ENCODE assay signal across 22 cellular contexts in genomic region chr21:42568377-42568776, GRCh38. TPM values are rescaled to one million over a fixed set of nuclear protein-coding genes. Genes with fewer than 3 reads are reported as not detected.
DNase-seq lines count a peak whose midpoint lies in the region; ATAC-seq and TF ChIP-seq lines count a peak whose summit lies in the region.
"Had no signal": no experiment of that assay in that cellular context is flagged by ENCODE, and none has a peak within 500 bp of the region (broad histone marks: within the 10 kb centered on the region; RNA-seq: fewer than 3 reads in every experiment).

No MANE protein-coding gene starts in this region.

- POLR2A ChIA-PET in CD8-positive, alpha-beta T cell (lab: Charles Lee) = interaction anchor here (1.0 kb wide), 1 partner anchor 40 kb away, joined by 3 read pairs; no protein-coding TSS in a partner anchor

- H3K36me3 ChIP-seq in CD8-positive, alpha-beta T cell (ENCODE audit: insufficient read depth, low read length) = peaks cover 13% of the 10 kb centered on the region
- H3K36me3 ChIP-seq in RWPE2 (ENCODE audit: low read depth) (no peaks in the 10 kb centered on the region), tibial artery (peaks cover 22 to 90% (median 49%) of the 10 kb centered on the region in 3 donors), lower lobe of right lung (peaks cover 59% of the 10 kb centered on the region)

- peak overlapping the region; percentile 4 for H3K27ac Mint-ChIP-seq in CD8-positive, alpha-beta T cell
- H3K27ac Mint-ChIP-seq: activated CD4-positive, alpha-beta T cell treated with anti-CD3 and anti-CD28 coated beads, Interleukin-2, amount 10 ng/mL, durations not matched to agents 7 days and 5 days; activated naive CD8-positive, alpha-beta T cell; activated T-helper 17 cell treated with anti-CD3 and anti-CD28 coated beads, Interleukin-2, amount 50 U/mL, for 72 hours; stimulated activated naive CD8-positive, alpha-beta T cell treated with anti-CD3 and anti-CD28 coated beads, Interleukin-15, Interleukin-2, amounts not matched to agents 100 ng/mL and 50 ng/mL, for 24 hours had no signal

- H3K27ac ChIP-seq in CD8-positive, alpha-beta T cell (ENCODE audit: low read depth, low read length) = no peak overlapping the region
- no peak overlapping the region for H3K27ac ChIP-seq in RWPE2 (ENCODE audit: poor library complexity, severe bottlenecking)
- no peak overlapping the region for H3K27ac ChIP-seq in tibial artery
- H3K27ac ChIP-seq in lower lobe of right lung = no peak overlapping the region
- H3K27ac ChIP-seq: gastroesophageal sphincter, tibial nerve had no signal

- no peaks in the 10 kb centered on the region for H3K27me3 Mint-ChIP-seq in CD8-positive, alpha-beta T cell (ENCODE audit: low read depth)
- H3K27me3 Mint-ChIP-seq: activated CD4-positive, alpha-beta T cell treated with anti-CD3 and anti-CD28 coated beads, Interleukin-2, amount 10 ng/mL, durations not matched to agents 7 days and 5 days; activated naive CD8-positive, alpha-beta T cell; activated T-helper 17 cell treated with anti-CD3 and anti-CD28 coated beads, Interleukin-2, amount 50 U/mL, for 72 hours; central memory CD8-positive, alpha-beta T cell; naive thymus-derived CD4-positive, alpha-beta T cell; stimulated activated naive CD8-positive, alpha-beta T cell treated with anti-CD3 and anti-CD28 coated beads, Interleukin-15, Interleukin-2, amounts not matched to agents 100 ng/mL and 50 ng/mL, for 24 hours had no signal

- no peaks in the 10 kb centered on the region for H3K9me3 Mint-ChIP-seq in CD8-positive, alpha-beta T cell
- H3K9me3 Mint-ChIP-seq: activated CD4-positive, alpha-beta T cell treated with anti-CD3 and anti-CD28 coated beads, Interleukin-2, amount 10 ng/mL, durations not matched to agents 7 days and 5 days; activated T-helper 17 cell treated with anti-CD3 and anti-CD28 coated beads, Interleukin-2, amount 50 U/mL, for 72 hours; central memory CD8-positive, alpha-beta T cell; naive thymus-derived CD4-positive, alpha-beta T cell; stimulated activated naive CD8-positive, alpha-beta T cell treated with anti-CD3 and anti-CD28 coated beads, Interleukin-15, Interleukin-2, amounts not matched to agents 100 ng/mL and 50 ng/mL, for 24 hours had no signal

- CTCF ChIA-PET in CD8-positive, alpha-beta T cell (lab: Charles Lee) = interaction anchor here (0.8 kb wide), 1 partner anchor 26 kb away, joined by 3 read pairs; no protein-coding TSS in a partner anchor

- no peaks in the 10 kb centered on the region for H3K4me1 ChIP-seq in CD8-positive, alpha-beta T cell (ENCODE audit: insufficient read depth, low read length)
- no peaks in the 10 kb centered on the region for H3K4me1 ChIP-seq in RWPE2 (ENCODE audit: insufficient read depth, poor library complexity, severe bottlenecking)
- no peaks in the 10 kb centered on the region for H3K4me1 ChIP-seq in tibial artery
- peaks cover 14% of the 10 kb centered on the region for H3K4me1 ChIP-seq in lower lobe of right lung
- H3K4me1 ChIP-seq: gastroesophageal sphincter, tibial nerve had no signal

- H3K36me3 Mint-ChIP-seq in CD8-positive, alpha-beta T cell = peaks cover 71% of the 10 kb centered on the region

- no peaks in the 10 kb centered on the region for H3K27me3 ChIP-seq in CD8-positive, alpha-beta T cell (ENCODE audit: insufficient read depth, low read length)
- H3K27me3 ChIP-seq in RWPE2 (ENCODE audit: insufficient read depth, poor library complexity, severe bottlenecking) = no peaks in the 10 kb centered on the region
- H3K27me3 ChIP-seq in tibial artery = no peaks in the 10 kb centered on the region
- H3K27me3 ChIP-seq in lower lobe of right lung (ENCODE audit: low read depth) = no peaks in the 10 kb centered on the region
- H3K27me3 ChIP-seq: gastroesophageal sphincter, tibial nerve had no signal

- no peaks in the 10 kb centered on the region for H3K4me1 Mint-ChIP-seq in CD8-positive, alpha-beta T cell (ENCODE audit: low read depth)
- H3K4me1 Mint-ChIP-seq: activated T-helper 17 cell treated with anti-CD3 and anti-CD28 coated beads, Interleukin-2, amount 50 U/mL, for 72 hours; central memory CD8-positive, alpha-beta T cell had no signal

- ATAC-seq in CD8-positive, alpha-beta T cell = no peak
- ATAC-seq in RWPE2 (ENCODE audit: low read depth) (no peak), left lobe of liver (no peak), HG03135 (IDR thresholded peaks at IDR 0.05; ENCODE audit: unreplicated experiment) (no peak), lower lobe of right lung (no peak)
- ATAC-seq: activated T-helper 17 cell treated with anti-CD3 and anti-CD28 coated beads, Interleukin-2, amount 50 U/mL, for 72 hours; gastroesophageal sphincter; naive thymus-derived CD4-positive, alpha-beta T cell; SK-N-SH treated with all-trans-retinoic acid at 6 μM for 48 hours had no signal

- H3K9me3 ChIP-seq in CD8-positive, alpha-beta T cell (ENCODE audit: low read length) = no peaks in the 10 kb centered on the region
- no peaks in the 10 kb centered on the region for H3K9me3 ChIP-seq in RWPE2 (ENCODE audit: severe bottlenecking)
- H3K9me3 ChIP-seq in tibial artery = no peaks in the 10 kb centered on the region
- H3K9me3 ChIP-seq in lower lobe of right lung = no peaks in the 10 kb centered on the region
- H3K9me3 ChIP-seq: gastroesophageal sphincter, tibial nerve had no signal

- no peak overlapping the region for H3K4me3 Mint-ChIP-seq in CD8-positive, alpha-beta T cell
- H3K4me3 Mint-ChIP-seq: activated CD4-positive, alpha-beta T cell treated with anti-CD3 and anti-CD28 coated beads, Interleukin-2, amount 10 ng/mL, durations not matched to agents 7 days and 5 days; activated naive CD8-positive, alpha-beta T cell; activated T-helper 17 cell treated with anti-CD3 and anti-CD28 coated beads, Interleukin-2, amount 50 U/mL, for 72 hours; central memory CD8-positive, alpha-beta T cell; naive thymus-derived CD4-positive, alpha-beta T cell; stimulated activated naive CD8-positive, alpha-beta T cell treated with anti-CD3 and anti-CD28 coated beads, Interleukin-15, Interleukin-2, amounts not matched to agents 100 ng/mL and 50 ng/mL, for 24 hours had no signal

- no peak overlapping the region for H3K4me3 ChIP-seq in CD8-positive, alpha-beta T cell (ENCODE audit: low read depth, low read length)
- H3K4me3 ChIP-seq in RWPE2 (ENCODE audit: severe bottlenecking) (no peak overlapping the region), tibial artery (no peak overlapping the region), lower lobe of right lung (no peak overlapping the region)
- H3K4me3 ChIP-seq: gastroesophageal sphincter, tibial nerve had no signal

- intact Hi-C loops in CD8-positive, alpha-beta T cell (cut with DNase I, micrococcal nuclease) = no loop called here
- intact Hi-C loops in tibial artery (cut with DNase I; ENCODE audit: low total_unique reads) (no loop called here), lower lobe of right lung (cut with DNase I) (no loop called here)

- no peak for TF ChIP-seq CTCF in CD8-positive, alpha-beta T cell (IDR thresholded peaks at IDR 0.05)
- TF ChIP-seq CTCF in RWPE2 (IDR thresholded peaks at IDR 0.05; ENCODE audit: poor library complexity, severe bottlenecking) = no peak
- TF ChIP-seq CTCF in tibial artery (IDR thresholded peaks at IDR 0.05) = no peak
- no peak for TF ChIP-seq CTCF in lower lobe of right lung (IDR thresholded peaks at IDR 0.05)

- DNase-seq in CD8-positive, alpha-beta T cell = peak in 1 of 7 experiments; percentile 43
- DNase-seq in RWPE2 (ENCODE audit: low spot score) (peak; percentile 29), left lobe of liver (ENCODE audit: low spot score) (peak; percentile 10), tibial artery (peak; percentile 19 to 33), lower lobe of right lung (no peak), NCI-H524 (lab: John Stamatoyannopoulos, UW) (no peak)
- DNase-seq: activated CD4-positive, alpha-beta T cell treated with anti-CD3 and anti-CD28 coated beads, Interleukin-2, amount 10 ng/mL, durations not matched to agents 7 days and 5 days; dermis blood vessel endothelial cell; hippocampal formation; midbrain; NCI-H226; NCI-H82; occipital lobe had no signal

RNA-seq across cellular contexts. Expression of gene SLC37A1, which starts 54.7 kb away (rescaled TPM):
- 10 to 100 TPM; 24.2 to 25.9 TPM for total RNA-seq in CD8-positive, alpha-beta T cell
- total RNA-seq in left lobe of liver (5.0 TPM), lower lobe of right lung (28.9 TPM)

Comparison
In these comparisons a context has a peak if more than half of its experiments do, and no peak if none do; other contexts are left out.
1. DNase-seq: peak in RWPE2 (single experiment), left lobe of liver (single experiment) and tibial artery (2 of 2); none in lower lobe of right lung (single experiment) and NCI-H524 (0 of 2).